18 cellular contexts compared by ENCODE assay signal in genomic region chr4:3083732-3084131, GRCh38. TPM values are rescaled to one million over a fixed set of nuclear protein-coding genes. Genes with fewer than 3 reads are reported as not detected.
"Had no signal": no experiment of that assay in that cellular context is flagged by ENCODE, and none has a peak within 500 bp of the region (broad histone marks: within the 10 kb centered on the region; RNA-seq: fewer than 3 reads in every experiment).

No MANE protein-coding gene starts in this region.

- ATAC-seq: body of pancreas, heart left ventricle, sciatic nerve had no signal

- DNase-seq: activated CD8-positive, alpha-beta memory T cell treated with anti-CD3 and anti-CD28 coated beads, Interleukin-2, amount 50 U/mL, for 4 hours; activated effector memory CD4-positive, alpha-beta T cell treated with Interleukin-2 at 50 U/mL for 16 hours; body of pancreas; effector memory CD4-positive, alpha-beta T cell; heart left ventricle; stimulated activated CD4-positive, alpha-beta T cell treated with anti-CD3 and anti-CD28 coated beads, Interleukin-2, amount 100 ng/mL, for 24 hours; stimulated activated naive CD4-positive, alpha-beta T cell treated with Interleukin-2 at 50 U/mL for 16 hours; T1000; testis had no signal

- H3K4me3 Mint-ChIP-seq: nephron had no signal

- H3K9me3 Mint-ChIP-seq: nephron had no signal

- H3K4me1 Mint-ChIP-seq: nephron had no signal

RNA-seq across cellular contexts. Expression of gene HTT-AS, which starts 9.4 kb away (rescaled TPM):
- total RNA-seq: body of pancreas, fibroblast of lung, frontal cortex, heart left ventricle, lung microvascular endothelial cell, mucosa of gallbladder, omental fat pad, pulmonary artery endothelial cell, sciatic nerve, testis, ureter had no signal
- polyA plus RNA-seq: fibroblast of lung, heart left ventricle had no signal
